ENCODE assay signal across 13 cellular contexts in the genomic region with DNA sequence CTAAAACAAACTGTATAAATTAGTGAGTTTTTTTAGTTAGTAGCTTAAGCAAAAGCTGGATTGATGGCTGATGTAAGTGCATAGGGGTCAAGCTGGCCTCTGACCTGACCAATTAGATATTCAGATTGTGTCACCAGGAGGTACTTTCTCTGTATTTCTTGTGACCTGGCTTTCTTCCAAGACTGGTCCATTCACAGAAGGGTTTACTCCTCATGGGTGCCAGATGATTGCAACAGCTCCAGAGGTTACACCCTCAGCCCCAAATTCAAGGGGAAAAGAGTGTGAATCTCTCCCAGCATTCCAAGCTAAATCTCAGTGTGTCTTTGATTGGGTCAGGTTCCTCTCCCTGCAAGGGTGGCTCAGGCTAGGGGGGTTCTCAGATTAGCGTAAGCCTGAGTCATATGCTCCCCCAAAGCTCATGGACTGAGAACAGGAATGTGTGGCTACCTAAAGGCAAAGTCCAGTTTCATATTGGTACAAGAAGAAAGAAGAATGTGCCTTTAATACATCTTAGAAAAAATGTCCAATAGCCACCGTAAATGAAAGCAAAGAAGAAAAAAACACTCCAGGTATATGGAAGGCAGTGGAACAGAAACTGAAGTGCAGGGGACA. TPM values are rescaled to one million over a fixed set of nuclear protein-coding genes. Genes with fewer than 3 reads are reported as not detected.
DNase-seq lines count a peak whose midpoint lies in the region; ATAC-seq, FAIRE-seq and TF ChIP-seq lines count a peak whose summit lies in the region.
"Had no signal": no experiment of that assay in that cellular context is flagged by ENCODE, and none has a peak within 500 bp of the region (broad histone marks: within the 10 kb centered on the region; RNA-seq: fewer than 3 reads in every experiment).

No MANE protein-coding gene starts in this region.

- no peaks in the 10 kb centered on the region for H3K9me3 ChIP-seq in K562 (replicated peaks; ENCODE audit: control insufficient read depth, insufficient read depth, low read depth, low read length)
- H3K9me3 ChIP-seq: SJSA1 had no signal

- 83% methylated on average over 2 of the region's 2 CpGs for whole genome bisulfite sequencing in K562 (ENCODE audit: insufficient coverage, low coverage, missing lambda C conversion rate)

- peaks cover 60% of the 10 kb centered on the region for H3K36me3 ChIP-seq in K562 (ENCODE audit: control insufficient read depth, insufficient read depth, low read length)

- H3K4me2 ChIP-seq in K562 (ENCODE audit: insufficient read depth, low read length), result no peak overlapping the region

- BruUV-seq in K562 (replicated peaks; lab: Mats Ljungman, UMichigan), result no TSS peak

- no peaks in the 10 kb centered on the region for H3K4me1 ChIP-seq in K562 (replicated peaks in 1 of 2; ENCODE audit: control insufficient read depth in 2 of 2, insufficient read depth in 2 of 2, low read length in 2 of 2)
- H3K4me1 ChIP-seq: SJSA1 had no signal

- no peaks in the 10 kb centered on the region for H3K9me1 ChIP-seq in K562 (ENCODE audit: control insufficient read depth, insufficient read depth, low read length)

- CTCF ChIA-PET in K562 (lab: Yijun Ruan, JAX; ENCODE audit: low intra/inter-chr PET ratio), result no interaction called here

- peaks cover 56% of the 10 kb centered on the region for H3K79me2 ChIP-seq in K562 (ENCODE audit: control insufficient read depth, insufficient read depth, low read length)

- TF ChIP-seq CTCF in K562 (IDR thresholded peaks at IDR 0.05 in 2 of 3, conservative IDR thresholded peaks at IDR 0.05 in 1 of 3; ENCODE audit: insufficient read depth in 2 of 3, low read depth in 1 of 3, low read length in 3 of 3), result no peak

- no peak overlapping the region for H2AFZ ChIP-seq in K562 (ENCODE audit: low read depth, low read length)

- H4K20me1 ChIP-seq in K562 (replicated peaks; ENCODE audit: control insufficient read depth, insufficient read depth, low read length), result peaks cover 12% of the 10 kb centered on the region

- TF ChIP-seq EP300 in K562 (IDR thresholded peaks at IDR 0.05; ENCODE audit: low read length), result no peak

- ATAC-seq in K562 (no peak), left cardiac atrium (peak; percentile 42 to 48), GM21526 (IDR thresholded peaks at IDR 0.05; ENCODE audit: low FRiP score, unreplicated experiment) (no peak), GM19328 (IDR thresholded peaks at IDR 0.05; ENCODE audit: unreplicated experiment) (no peak)

- intact Hi-C loops in K562 (cut with micrococcal nuclease) (no loop called here), left cardiac atrium (cut with DNase I) (no loop called here)

- no peak overlapping the region for H3K4me3 ChIP-seq in K562
- H3K4me3 ChIP-seq: SJSA1 had no signal

- TF ChIP-seq POLR2A in K562 (conservative IDR thresholded peaks at IDR 0.05), result no peak

- peak; percentile 48 for DNase-seq in EL
- DNase-seq in K562 (ENCODE audit: extremely low read depth in 1 of 4, low spot score in 3 of 4), result no peak
- no peak for DNase-seq in left cardiac atrium
- DNase-seq in renal cortical epithelial cell (ENCODE audit: low read depth), result peak; percentile 71
- DNase-seq in stimulated activated CD4-positive, alpha-beta T cell treated with anti-CD3 and anti-CD28 coated beads, Interleukin-1b, Interleukin-23, amount 100 ng/mL, for 48 hours, result no peak
- no peak for DNase-seq in NCI-H2227 treated with DMSO at 0.1 percent for 48 hours (lab: John Stamatoyannopoulos, UW)
- DNase-seq: activated CD8-positive, alpha-beta memory T cell treated with anti-CD3 and anti-CD28 coated beads for 24 hours; NCI-H2029 treated with DMSO at 0.1 percent for 48 hours; substantia nigra had no signal

- FAIRE-seq in K562 (lab: Jason Lieb, UNC), result no peak
- FAIRE-seq: H54 had no signal

- in situ Hi-C loops in K562 (cut with MboI), result no loop called here

- H3K27me3 ChIP-seq in K562 (ENCODE audit: control insufficient read depth in 2 of 2, insufficient read depth in 2 of 2, low read length in 2 of 2), result no peaks in the 10 kb centered on the region
- H3K27me3 ChIP-seq: SJSA1 had no signal

- H3K27ac ChIP-seq in K562 (ENCODE audit: extremely low read depth, low read depth, low read length), result no peak overlapping the region
- H3K27ac ChIP-seq: SJSA1 had no signal

- TF ChIP-seq RAD21 in K562 (CRISPR knock-in tag; conservative IDR thresholded peaks at IDR 0.05 in 1 of 2, IDR thresholded peaks at IDR 0.05 in 1 of 2), result no peak

- H3K9ac ChIP-seq in K562 (ENCODE audit: insufficient read depth in 1 of 2, low read depth in 2 of 2, low read length in 2 of 2), result no peak overlapping the region

- POLR2A ChIA-PET in K562 (lab: Yijun Ruan, JAX), result interaction anchor here (0.8 kb wide), 1 partner anchor 31 kb away, joined by 3 read pairs; no protein-coding TSS in a partner anchor

TF ChIP-seq in K562, 482 proteins besides CTCF, POLR2A, EP300 and RAD21:
- TF ChIP-seq NFIC (IDR thresholded peaks at IDR 0.05) (peak; percentile 40), NR2C2 (CRISPR knock-in tag; IDR thresholded peaks at IDR 0.05) (no peak), NR2C2 (tag; IDR thresholded peaks at IDR 0.05) (peak; percentile 47; the same call in 1 of the 2 replicates)
- TF ChIP-seq, protein P1, sequence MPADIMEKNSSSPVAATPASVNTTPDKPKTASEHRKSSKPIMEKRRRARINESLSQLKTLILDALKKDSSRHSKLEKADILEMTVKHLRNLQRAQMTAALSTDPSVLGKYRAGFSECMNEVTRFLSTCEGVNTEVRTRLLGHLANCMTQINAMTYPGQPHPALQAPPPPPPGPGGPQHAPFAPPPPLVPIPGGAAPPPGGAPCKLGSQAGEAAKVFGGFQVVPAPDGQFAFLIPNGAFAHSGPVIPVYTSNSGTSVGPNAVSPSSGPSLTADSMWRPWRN (IDR thresholded peaks at IDR 0.05; ENCODE audit: low read depth), result no peak

RNA-seq across cellular contexts. Expression of a gene that starts 16.5 kb away (rescaled TPM):
- total RNA-seq in K562 (2011; cell fraction: chromatin; rRNA removed; ENCODE audit: low replicate concordance), result 30.2 and 56.1 TPM in 2 replicates
- 36.8 and 39.2 TPM in 2 replicates for total RNA-seq in K562 (2011; cell fraction: nucleolus; rRNA removed)
- 35.0 and 53.2 TPM in 2 replicates for total RNA-seq in K562 (2011; cell fraction: nucleoplasm; rRNA removed)
- total RNA-seq in K562 (2014; rRNA removed) (14.4 and 20.2 TPM in 2 replicates), K562 (2014; rRNA removed; fragmentation: Illumina TruSeq; extraction: Trizol) (6.0 and 6.6 TPM in 2 replicates), K562 (2015; rRNA removed; fragmentation: Illumina TruSeq; extraction: Trizol) (9.7 and 10.1 TPM in 2 replicates), K562 (2021) (44.4 and 50.7 TPM in 2 replicates), left cardiac atrium (10 to 100 TPM; 23.4 to 38.7 TPM), renal cortical epithelial cell (56.8 and 234 TPM in 2 replicates)
- polyA plus RNA-seq in K562 (2011; rRNA removed) (6.6 and 11.3 TPM in 2 replicates), K562 (2014; fragmentation: Illumina TruSeq; extraction: Trizol) (20.7 and 28.3 TPM in 2 replicates), K562 (2014; fragmentation: Nextera tagmentation; extraction: Ambion mirVana) (1 to 10 TPM; 5.0 to 5.4 TPM), K562 (2014; rRNA removed) (14.0 and 16.2 TPM in 2 replicates)
- 10.6 and 17.0 TPM in 2 replicates for polyA plus RNA-seq in K562 (2011; cell fraction: cytosol; rRNA removed)
- 22.7 and 36.6 TPM in 2 replicates for polyA plus RNA-seq in K562 (2011; cell fraction: nucleus; rRNA removed)
- 33.2 and 45.0 TPM in 2 replicates for polyA plus RNA-seq in K562 (2012)
- 8.2 and 9.8 TPM in 2 replicates for polyA minus RNA-seq in K562 (2011; rRNA and poly(A)+ RNA removed)
- 31.2 and 50.2 TPM in 2 replicates for polyA minus RNA-seq in K562 (2011; cell fraction: cytosol; rRNA and poly(A)+ RNA removed)
- 12.3 and 12.9 TPM in 2 replicates for polyA minus RNA-seq in K562 (2011; cell fraction: nucleus; rRNA and poly(A)+ RNA removed)

RNA-seq across cellular contexts. Expression of a gene that starts 18.9 kb away (rescaled TPM):
- 10.7 and 18.8 TPM in 2 replicates for total RNA-seq in K562 (2011; cell fraction: chromatin; rRNA removed; ENCODE audit: low replicate concordance)
- total RNA-seq in K562 (2011; cell fraction: nucleolus; rRNA removed), result 18.3 and 19.3 TPM in 2 replicates
- 14.7 and 18.3 TPM in 2 replicates for total RNA-seq in K562 (2011; cell fraction: nucleoplasm; rRNA removed)
- total RNA-seq in K562 (2014; rRNA removed) (9.7 and 9.9 TPM in 2 replicates), K562 (2014; rRNA removed; fragmentation: Illumina TruSeq; extraction: Trizol) (1.2 and 2.1 TPM in 2 replicates), K562 (2015; rRNA removed; fragmentation: Illumina TruSeq; extraction: Trizol) (4.6 and 5.3 TPM in 2 replicates), K562 (2021) (9.6 and 10.3 TPM in 2 replicates), left cardiac atrium (10 to 100 TPM; 20.3 to 21.1 TPM), renal cortical epithelial cell (23.2 and 36.5 TPM in 2 replicates)
- polyA plus RNA-seq in K562 (2011; rRNA removed) (4.9 and 7.1 TPM in 2 replicates), K562 (2014; fragmentation: Illumina TruSeq; extraction: Trizol) (3.5 and 5.2 TPM in 2 replicates), K562 (2014; fragmentation: Nextera tagmentation; extraction: Ambion mirVana) (under 1 TPM; 0.25 to 0.53 TPM), K562 (2014; rRNA removed) (6.9 and 8.9 TPM in 2 replicates)
- 8.1 and 16.7 TPM in 2 replicates for polyA plus RNA-seq in K562 (2011; cell fraction: cytosol; rRNA removed)
- polyA plus RNA-seq in K562 (2011; cell fraction: nucleus; rRNA removed), result 14.1 and 18.4 TPM in 2 replicates
- 5.9 and 11.3 TPM in 2 replicates for polyA plus RNA-seq in K562 (2012)
- 2.9 and 3.5 TPM in 2 replicates for polyA minus RNA-seq in K562 (2011; rRNA and poly(A)+ RNA removed)
- 2.7 and 5.1 TPM in 2 replicates for polyA minus RNA-seq in K562 (2011; cell fraction: cytosol; rRNA and poly(A)+ RNA removed)
- polyA minus RNA-seq in K562 (2011; cell fraction: nucleus; rRNA and poly(A)+ RNA removed), result 5.9 and 7.2 TPM in 2 replicates

Comparison
In these comparisons a context has a peak if more than half of its experiments do, and no peak if none do; other contexts are left out.
1. DNase-seq: peak in EL (single experiment) and renal cortical epithelial cell (single experiment); none in K562 (0 of 4), left cardiac atrium (single experiment), stimulated activated CD4-positive, alpha-beta T cell treated with anti-CD3 and anti-CD28 coated beads, Interleukin-1b, Interleukin-23, amount 100 ng/mL, for 48 hours (single experiment) and NCI-H2227 treated with DMSO at 0.1 percent for 48 hours (single experiment).
2. ATAC-seq: peak in left cardiac atrium (2 of 2); none in K562 (single experiment), GM21526 (single experiment) and GM19328 (single experiment).